ENCODE assay signal across 32 cellular contexts in genomic region chr10:34360984-34361383, GRCh38.
"Had no signal": no experiment of that assay in that cellular context is flagged by ENCODE, and none has a peak within 500 bp of the region (broad histone marks: within the 10 kb centered on the region; RNA-seq: fewer than 3 reads in every experiment).

No MANE protein-coding gene starts in this region.

- DNase-seq: activated CD4-positive, alpha-beta T cell treated with anti-CD3 and anti-CD28 coated beads, Interleukin-2, amount 10 ng/mL, durations not matched to agents 24 days and 14 days; activated CD4-positive, alpha-beta T cell treated with anti-CD3 and anti-CD28 coated beads, Interleukin-2, amount 50 U/mL, for 4 hours; activated CD8-positive, alpha-beta T cell treated with anti-CD3 and anti-CD28 coated beads for 36 hours; activated effector memory CD4-positive, alpha-beta T cell treated with anti-CD3 and anti-CD28 coated beads, Interleukin-2, amount 50 U/mL, for 16 hours; activated naive CD4-positive, alpha-beta T cell; activated naive CD4-positive, alpha-beta T cell treated with anti-CD3 and anti-CD28 coated beads, Interleukin-2, amount 50 U/mL, for 16 hours; activated naive CD8-positive, alpha-beta T cell treated with anti-CD3 and anti-CD28 coated beads for 36 hours; activated T-cell treated with anti-CD3 and anti-CD28 coated beads, Interleukin-2, amount 50 U/mL, for 1 hour; activated T-cell treated with anti-CD3 and anti-CD28 coated beads, Interleukin-2, amount 50 U/mL, for 72 hours; amniotic stem cell; aorta; brain microvascular endothelial cell; Kasumi-1; KG1; MG63; MV-4-11; NCI-H1092 treated with DMSO at 0.1 percent for 48 hours; NCI-H1417; NCI-H1930; NCI-H2081 treated with DMSO at 0.1 percent for 48 hours; NCI-H510A; NCI-H526; NCI-H748 treated with DMSO at 0.1 percent for 48 hours; NK-92 treated with Interleukin-12 subunit alpha and Interleukin-12 subunit beta, amount 100 ng/mL, for 24 hours; PC-9; SK-N-SH had no signal

- H3K9me3 Mint-ChIP-seq: activated CD4-positive, alpha-beta T cell treated with anti-CD3 and anti-CD28 coated beads, Interleukin-2, amount 10 ng/mL, durations not matched to agents 24 days and 14 days; activated CD8-positive, alpha-beta T cell treated with anti-CD3 and anti-CD28 coated beads for 36 hours; activated naive CD8-positive, alpha-beta T cell treated with anti-CD3 and anti-CD28 coated beads for 36 hours; activated T-cell treated with anti-CD3 and anti-CD28 coated beads, Interleukin-2, amount 50 U/mL, for 72 hours; activated T-helper 17 cell treated with anti-CD3 and anti-CD28 coated beads, Interleukin-2, amount 50 U/mL, for 72 hours; central memory CD8-positive, alpha-beta T cell; T-helper 1 cell treated with Interleukin-12 subunit alpha and Interleukin-12 subunit beta and Interleukin-4 antibody, amounts not matched to agents 30 μg/mL and 1 μg/mL, for 36 hours; T-helper 2 cell treated with Interferon-gamma antibody and Interleukin-4, amounts not matched to agents 5 μg/mL and 100 μg/mL, for 36 hours had no signal

- H3K36me3 Mint-ChIP-seq: activated naive CD8-positive, alpha-beta T cell treated with anti-CD3 and anti-CD28 coated beads for 36 hours had no signal

- H3K27ac Mint-ChIP-seq: activated CD4-positive, alpha-beta T cell treated with anti-CD3 and anti-CD28 coated beads, Interleukin-2, amount 10 ng/mL, durations not matched to agents 24 days and 14 days; activated CD8-positive, alpha-beta T cell treated with anti-CD3 and anti-CD28 coated beads for 36 hours; activated naive CD8-positive, alpha-beta T cell treated with anti-CD3 and anti-CD28 coated beads for 36 hours; activated T-cell treated with anti-CD3 and anti-CD28 coated beads, Interleukin-2, amount 50 U/mL, for 72 hours; activated T-helper 17 cell treated with anti-CD3 and anti-CD28 coated beads, Interleukin-2, amount 50 U/mL, for 72 hours; T-helper 1 cell treated with Interleukin-12 subunit alpha and Interleukin-12 subunit beta and Interleukin-4 antibody, amounts not matched to agents 30 μg/mL and 1 μg/mL, for 36 hours; T-helper 2 cell treated with Interferon-gamma antibody and Interleukin-4, amounts not matched to agents 5 μg/mL and 100 μg/mL, for 36 hours had no signal

- H3K9ac ChIP-seq: SK-N-SH had no signal

- H3K4me3 ChIP-seq: MG63, PC-9, SJSA1 had no signal

- H3K36me3 ChIP-seq: brain microvascular endothelial cell, SJSA1 had no signal

- H3K27ac ChIP-seq: brain microvascular endothelial cell, PC-9, RWPE1, SJSA1 had no signal

- H3K27me3 ChIP-seq: brain microvascular endothelial cell, MG63, SJSA1 had no signal

- H3K4me3 Mint-ChIP-seq: activated CD4-positive, alpha-beta T cell treated with anti-CD3 and anti-CD28 coated beads, Interleukin-2, amount 10 ng/mL, durations not matched to agents 24 days and 14 days; activated CD8-positive, alpha-beta T cell treated with anti-CD3 and anti-CD28 coated beads for 36 hours; activated naive CD8-positive, alpha-beta T cell treated with anti-CD3 and anti-CD28 coated beads for 36 hours; activated T-cell treated with anti-CD3 and anti-CD28 coated beads, Interleukin-2, amount 50 U/mL, for 72 hours; activated T-helper 17 cell treated with anti-CD3 and anti-CD28 coated beads, Interleukin-2, amount 50 U/mL, for 72 hours; central memory CD8-positive, alpha-beta T cell; T-helper 1 cell treated with Interleukin-12 subunit alpha and Interleukin-12 subunit beta and Interleukin-4 antibody, amounts not matched to agents 30 μg/mL and 1 μg/mL, for 36 hours; T-helper 2 cell treated with Interferon-gamma antibody and Interleukin-4, amounts not matched to agents 5 μg/mL and 100 μg/mL, for 36 hours had no signal

- H2AFZ ChIP-seq: PC-9 had no signal

- H3K27me3 Mint-ChIP-seq: activated CD4-positive, alpha-beta T cell treated with anti-CD3 and anti-CD28 coated beads, Interleukin-2, amount 10 ng/mL, durations not matched to agents 24 days and 14 days; activated CD8-positive, alpha-beta T cell treated with anti-CD3 and anti-CD28 coated beads for 36 hours; activated naive CD8-positive, alpha-beta T cell treated with anti-CD3 and anti-CD28 coated beads for 36 hours; central memory CD8-positive, alpha-beta T cell had no signal

- H3K4me2 ChIP-seq: PC-9, SK-N-SH had no signal

- H3K9me3 ChIP-seq: MG63, SJSA1, SK-N-SH had no signal

- H3K4me1 Mint-ChIP-seq: activated CD4-positive, alpha-beta T cell treated with anti-CD3 and anti-CD28 coated beads, Interleukin-2, amount 10 ng/mL, durations not matched to agents 24 days and 14 days; activated naive CD8-positive, alpha-beta T cell treated with anti-CD3 and anti-CD28 coated beads for 36 hours; activated T-helper 17 cell treated with anti-CD3 and anti-CD28 coated beads, Interleukin-2, amount 50 U/mL, for 72 hours; central memory CD8-positive, alpha-beta T cell had no signal
